8 cellular contexts compared by ENCODE assay signal in the genomic region with DNA sequence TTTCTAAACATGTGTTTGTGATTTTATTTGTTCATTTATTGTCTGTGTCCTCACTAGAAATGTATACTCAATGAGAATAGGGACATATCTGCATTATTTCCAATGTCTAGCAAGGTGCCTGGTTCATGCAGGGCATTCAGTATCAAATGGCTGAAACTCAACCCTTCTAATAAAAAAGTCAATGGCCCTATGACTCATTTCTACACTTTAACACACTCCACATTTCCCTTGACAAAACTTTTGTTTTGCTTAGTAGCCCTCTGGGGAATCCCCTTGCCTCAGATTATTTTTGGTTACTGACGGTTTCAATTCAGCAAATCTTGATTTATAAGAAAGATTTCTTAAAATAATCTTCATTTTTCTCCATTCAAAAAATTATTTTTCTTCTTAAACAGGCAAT.
DNase-seq lines count a peak whose midpoint lies in the region; ATAC-seq lines count a peak whose summit lies in the region.

No MANE protein-coding gene starts in this region.

- peak; percentile 12 for DNase-seq in AG08396 (ENCODE audit: low spot score)
- peak; percentile 57 for DNase-seq in astrocyte of the hippocampus (ENCODE audit: low read depth, low spot score)
- no peak for DNase-seq in effector memory CD4-positive, alpha-beta T cell
- no peak for DNase-seq in MG63
- no peak for DNase-seq in NCI-H2029 treated with DMSO at 0.1 percent for 48 hours (lab: John Stamatoyannopoulos, UW)
- no peak for DNase-seq in UCSD-AML1 (lab: John Stamatoyannopoulos, UW; ENCODE audit: unreplicated experiment)

- no peaks in the 10 kb centered on the region for H3K36me3 ChIP-seq in effector memory CD4-positive, alpha-beta T cell (ENCODE audit: control insufficient read depth, insufficient read depth, low read length)
- no peaks in the 10 kb centered on the region for H3K36me3 ChIP-seq in MG63

- ATAC-seq in GM19328 (IDR thresholded peaks at IDR 0.05; ENCODE audit: unreplicated experiment) (peak; percentile 67), HG03135 (IDR thresholded peaks at IDR 0.05; ENCODE audit: unreplicated experiment) (peak; percentile 74)

- no peak overlapping the region for H3K27ac ChIP-seq in effector memory CD4-positive, alpha-beta T cell (ENCODE audit: insufficient read depth, low read length, poor library complexity, severe bottlenecking)

- H3K4me3 ChIP-seq in effector memory CD4-positive, alpha-beta T cell (ENCODE audit: insufficient read depth, low read depth, low read length, poor library complexity, severe bottlenecking), result no peak overlapping the region
- H3K4me3 ChIP-seq in MG63, result no peak overlapping the region

- H3K27me3 ChIP-seq in effector memory CD4-positive, alpha-beta T cell (replicated peaks; ENCODE audit: control insufficient read depth, insufficient read depth, low read length, poor library complexity, severe bottlenecking), result no peaks in the 10 kb centered on the region
- no peaks in the 10 kb centered on the region for H3K27me3 ChIP-seq in MG63

- H3K4me1 ChIP-seq in effector memory CD4-positive, alpha-beta T cell (ENCODE audit: control insufficient read depth, insufficient read depth, low read length, poor library complexity, severe bottlenecking), result no peaks in the 10 kb centered on the region

- no peaks in the 10 kb centered on the region for H3K9me3 ChIP-seq in effector memory CD4-positive, alpha-beta T cell (ENCODE audit: control insufficient read depth, low read length)
- no peaks in the 10 kb centered on the region for H3K9me3 ChIP-seq in MG63

Comparison
In these comparisons a context has a peak if more than half of its experiments do, and no peak if none do; other contexts are left out.
1. DNase-seq: peak in AG08396 (single experiment) and astrocyte of the hippocampus (single experiment); none in effector memory CD4-positive, alpha-beta T cell (0 of 3), MG63 (single experiment), NCI-H2029 treated with DMSO at 0.1 percent for 48 hours (single experiment) and UCSD-AML1 (single experiment).